19 cellular contexts compared by ENCODE assay signal in the genomic region with DNA sequence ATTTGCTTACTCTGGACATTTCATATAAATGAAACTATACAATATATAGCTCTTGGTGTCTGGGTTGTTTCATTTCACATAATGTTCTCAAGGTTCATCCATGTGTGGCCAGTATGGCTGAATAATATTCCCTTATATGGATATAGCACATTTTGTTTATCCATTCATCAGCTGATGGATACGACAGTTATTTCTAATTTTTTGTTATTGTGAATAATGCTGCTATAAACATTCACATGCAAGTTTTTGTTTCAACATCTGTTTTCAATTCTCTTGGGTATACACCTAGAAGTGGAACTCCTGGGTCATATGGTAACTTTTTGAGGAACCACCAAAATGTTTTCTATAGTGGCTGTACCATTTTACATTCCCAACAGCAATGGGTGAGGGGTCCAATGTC.
"Had no signal": no experiment of that assay in that cellular context is flagged by ENCODE, and none has a peak within 500 bp of the region (broad histone marks: within the 10 kb centered on the region; RNA-seq: fewer than 3 reads in every experiment).

No MANE protein-coding gene starts in this region.

- H3K4me2 ChIP-seq: hepatocyte had no signal

- ATAC-seq: activated T-cell treated with anti-CD3 and anti-CD28 coated beads, Interleukin-2, amount 50 U/mL, for 72 hours; right cardiac atrium; stimulated activated naive CD8-positive, alpha-beta T cell treated with anti-CD3 and anti-CD28 coated beads, Interleukin-15, amount 100 ng/mL, for 72 hours had no signal

- H2AFZ ChIP-seq: hepatocyte had no signal

- H3K4me3 ChIP-seq: hepatocyte, lung, prostate gland, testis, upper lobe of left lung had no signal

- H3K27me3 ChIP-seq: hepatocyte, testis, upper lobe of left lung had no signal

- H3K9me3 Mint-ChIP-seq: activated CD4-positive, alpha-beta T cell treated with anti-CD3 and anti-CD28 coated beads, Interleukin-2, amount 10 ng/mL, durations not matched to agents 24 days and 14 days; stimulated activated naive CD8-positive, alpha-beta T cell treated with anti-CD3 and anti-CD28 coated beads, Interleukin-15, amount 100 ng/mL, for 72 hours had no signal

- FAIRE-seq: bronchial epithelial cell had no signal

- H3K4me1 ChIP-seq: prostate gland, testis, upper lobe of left lung had no signal

- H3K36me3 ChIP-seq: prostate gland, upper lobe of left lung had no signal

- H3K27me3 Mint-ChIP-seq: activated CD4-positive, alpha-beta T cell treated with anti-CD3 and anti-CD28 coated beads, Interleukin-2, amount 10 ng/mL, durations not matched to agents 24 days and 14 days; stimulated activated naive CD8-positive, alpha-beta T cell treated with anti-CD3 and anti-CD28 coated beads, Interleukin-15, amount 100 ng/mL, for 72 hours had no signal

- H3K4me1 Mint-ChIP-seq: activated CD4-positive, alpha-beta T cell treated with anti-CD3 and anti-CD28 coated beads, Interleukin-2, amount 10 ng/mL, durations not matched to agents 24 days and 14 days; stimulated activated naive CD8-positive, alpha-beta T cell treated with anti-CD3 and anti-CD28 coated beads, Interleukin-15, amount 100 ng/mL, for 72 hours had no signal

- H3K27ac ChIP-seq: hepatocyte, prostate gland, testis, upper lobe of left lung had no signal

- DNase-seq: activated CD4-positive, alpha-beta T cell treated with anti-CD3 and anti-CD28 coated beads, Interleukin-2, amount 10 ng/mL, durations not matched to agents 24 days and 14 days; activated CD8-positive, alpha-beta memory T cell treated with anti-CD3 and anti-CD28 coated beads, Interleukin-2, amount 50 U/mL, for 48 hours; activated effector memory CD4-positive, alpha-beta T cell treated with anti-CD3 and anti-CD28 coated beads, Interleukin-2, amount 50 U/mL, for 16 hours; activated naive CD4-positive, alpha-beta T cell treated with anti-CD3 and anti-CD28 coated beads, Interleukin-2, amount 50 U/mL, for 16 hours; activated T-cell treated with anti-CD3 and anti-CD28 coated beads, Interleukin-2, amount 50 U/mL, for 72 hours; cerebellar nuclear complex; effector CD4-positive, alpha-beta T cell; islet precursor cell; midbrain; right cardiac atrium; stimulated activated naive CD8-positive, alpha-beta T cell treated with anti-CD3 and anti-CD28 coated beads, Interleukin-15, amount 100 ng/mL, for 72 hours; T1000; testis; upper lobe of left lung had no signal

- H3K9me3 ChIP-seq: prostate gland, testis, upper lobe of left lung had no signal

- H3K4me3 Mint-ChIP-seq: activated CD4-positive, alpha-beta T cell treated with anti-CD3 and anti-CD28 coated beads, Interleukin-2, amount 10 ng/mL, durations not matched to agents 24 days and 14 days; activated T-cell treated with anti-CD3 and anti-CD28 coated beads, Interleukin-2, amount 50 U/mL, for 72 hours; neural crest cell; stimulated activated naive CD8-positive, alpha-beta T cell treated with anti-CD3 and anti-CD28 coated beads, Interleukin-15, amount 100 ng/mL, for 72 hours had no signal

- H3K27ac Mint-ChIP-seq: activated CD4-positive, alpha-beta T cell treated with anti-CD3 and anti-CD28 coated beads, Interleukin-2, amount 10 ng/mL, durations not matched to agents 24 days and 14 days; activated T-cell treated with anti-CD3 and anti-CD28 coated beads, Interleukin-2, amount 50 U/mL, for 72 hours; stimulated activated naive CD8-positive, alpha-beta T cell treated with anti-CD3 and anti-CD28 coated beads, Interleukin-15, amount 100 ng/mL, for 72 hours had no signal

- H3K79me2 ChIP-seq: hepatocyte had no signal
